12 cellular contexts compared by ENCODE assay signal in the genomic region with DNA sequence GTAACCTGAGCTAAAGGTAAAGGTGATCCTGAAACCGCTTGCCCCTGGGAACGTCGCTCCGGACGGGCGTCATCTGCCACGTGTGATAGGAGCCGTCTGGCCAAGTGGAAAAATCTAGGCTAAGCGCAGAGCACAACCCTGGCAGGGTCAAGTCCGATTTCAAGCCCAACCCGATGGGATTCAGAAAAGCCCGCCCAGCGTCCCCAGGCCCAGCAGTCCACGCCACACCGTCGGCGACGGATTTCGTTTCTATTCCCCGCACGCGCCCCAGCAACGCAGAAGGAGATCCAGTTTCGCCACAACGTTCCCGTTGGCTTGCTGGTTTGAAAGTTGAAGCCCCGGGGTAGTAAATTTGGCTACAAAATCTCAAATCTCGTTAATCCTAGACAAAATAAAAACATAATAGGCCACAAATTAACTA. TPM values are rescaled to one million over a fixed set of nuclear protein-coding genes. Genes with fewer than 3 reads are reported as not detected.
A peak's percentile ranks its signal among the peaks of the same experiment; 100 is the strongest.
DNase-seq lines count a peak whose midpoint lies in the region; ATAC-seq and TF ChIP-seq lines count a peak whose summit lies in the region.
"Had no signal": no experiment of that assay in that cellular context is flagged by ENCODE, and none has a peak within 500 bp of the region (broad histone marks: within the 10 kb centered on the region; RNA-seq: fewer than 3 reads in every experiment).

No MANE protein-coding gene starts in this region.

- peaks cover 90% of the 10 kb centered on the region for H3K27me3 ChIP-seq in adipocyte (replicated peaks; ENCODE audit: control insufficient read depth, insufficient read depth, low read length)
- H3K27me3 ChIP-seq in fibroblast of lung (ENCODE audit: control insufficient read depth, insufficient read depth, low read length) = peaks cover 69% of the 10 kb centered on the region
- H3K27me3 ChIP-seq in suprapubic skin = peaks cover 17% of the 10 kb centered on the region
- H3K27me3 ChIP-seq: SJSA1 had no signal

- TF ChIP-seq POLR2A in suprapubic skin (IDR thresholded peaks at IDR 0.05) = no peak

- H2AFZ ChIP-seq in fibroblast of lung (ENCODE audit: low read length) = no peak overlapping the region

- H3K9ac ChIP-seq in adipocyte (ENCODE audit: low read length) = no peak overlapping the region
- no peak overlapping the region for H3K9ac ChIP-seq in fibroblast of lung (ENCODE audit: insufficient read depth, low read length)

- no peaks in the 10 kb centered on the region for H4K20me1 ChIP-seq in fibroblast of lung (ENCODE audit: control insufficient read depth, extremely low read depth, insufficient read depth, low read length)

- no peaks in the 10 kb centered on the region for H3K36me3 ChIP-seq in adipocyte (ENCODE audit: control insufficient read depth, insufficient read depth, low read length, severe bottlenecking)
- no peaks in the 10 kb centered on the region for H3K36me3 ChIP-seq in fibroblast of lung (ENCODE audit: control insufficient read depth, insufficient read depth, low read length)
- no peaks in the 10 kb centered on the region for H3K36me3 ChIP-seq in suprapubic skin
- H3K36me3 ChIP-seq: SJSA1 had no signal

- DNase-seq in adipocyte (ENCODE audit: low read depth) (no peak), fibroblast of lung (ENCODE audit: low read depth in 2 of 2) (no peak), mesothelial cell of epicardium (ENCODE audit: low spot score in 2 of 2, unreplicated experiment in 2 of 2) (peak in 1 of 2 experiments; percentile 43), suprapubic skin (ENCODE audit: low spot score in 2 of 2) (no peak), kidney glomerular epithelial cell (lab: John Stamatoyannopoulos, UW) (no peak), inferior parietal cortex (ENCODE audit: extremely low spot score) (no peak)
- DNase-seq: activated CD4-positive, alpha-beta T cell treated with anti-CD3 and anti-CD28 coated beads, Interleukin-2, amount 10 ng/mL, durations not matched to agents 7 days and 5 days; DMS79; NCI-H2171 treated with DMSO at 0.1 percent for 48 hours had no signal

- H3K9me3 Mint-ChIP-seq in mesothelial cell of epicardium = no peaks in the 10 kb centered on the region
- H3K9me3 Mint-ChIP-seq: activated CD4-positive, alpha-beta T cell treated with anti-CD3 and anti-CD28 coated beads, Interleukin-2, amount 10 ng/mL, durations not matched to agents 7 days and 5 days had no signal

- H3K4me3 ChIP-seq in adipocyte (ENCODE audit: low read length) = peak overlapping the region; percentile 77
- H3K4me3 ChIP-seq in fibroblast of lung (replicated peaks in 1 of 4; ENCODE audit: control extremely low read depth in 1 of 4, insufficient read depth in 1 of 4, low read depth in 3 of 4, low read length in 4 of 4) = no peak overlapping the region
- H3K4me3 ChIP-seq in suprapubic skin = peak overlapping the region; percentile 61
- H3K4me3 ChIP-seq: SJSA1 had no signal

- no peaks in the 10 kb centered on the region for H3K36me3 Mint-ChIP-seq in mesothelial cell of epicardium

- H3K27ac ChIP-seq in fibroblast of lung (ENCODE audit: insufficient read depth, low read length) = no peak overlapping the region
- H3K27ac ChIP-seq in suprapubic skin = peak overlapping the region; percentile 88
- H3K27ac ChIP-seq: SJSA1 had no signal

- TF ChIP-seq EP300 in suprapubic skin (IDR thresholded peaks at IDR 0.05) = no peak

- peaks cover 32% of the 10 kb centered on the region for H3K27me3 Mint-ChIP-seq in mesothelial cell of epicardium (ENCODE audit: low read depth)
- H3K27me3 Mint-ChIP-seq: activated CD4-positive, alpha-beta T cell treated with anti-CD3 and anti-CD28 coated beads, Interleukin-2, amount 10 ng/mL, durations not matched to agents 7 days and 5 days had no signal

- no peak for TF ChIP-seq CTCF in fibroblast of lung (conservative IDR thresholded peaks at IDR 0.05 in 1 of 2, IDR thresholded peaks at IDR 0.05 in 1 of 2; ENCODE audit: low read depth in 1 of 2, low read length in 2 of 2)
- no peak for TF ChIP-seq CTCF in mesothelial cell of epicardium (IDR thresholded peaks at IDR 0.05; ENCODE audit: unreplicated experiment)
- TF ChIP-seq CTCF in suprapubic skin (IDR thresholded peaks at IDR 0.05) = no peak

- H3K4me1 Mint-ChIP-seq in mesothelial cell of epicardium = peaks cover 54% of the 10 kb centered on the region

- WGBS in suprapubic skin = 49% methylated on average over 28 of the region's 28 CpGs

- H3K27ac Mint-ChIP-seq in mesothelial cell of epicardium = peak overlapping the region; percentile 96
- H3K27ac Mint-ChIP-seq: activated CD4-positive, alpha-beta T cell treated with anti-CD3 and anti-CD28 coated beads, Interleukin-2, amount 10 ng/mL, durations not matched to agents 7 days and 5 days had no signal

- no peaks in the 10 kb centered on the region for H3K9me3 ChIP-seq in adipocyte (ENCODE audit: control insufficient read depth, low read length)
- H3K9me3 ChIP-seq in fibroblast of lung (ENCODE audit: control insufficient read depth, insufficient read depth, low read depth, low read length) = no peaks in the 10 kb centered on the region
- H3K9me3 ChIP-seq in suprapubic skin = no peaks in the 10 kb centered on the region
- H3K9me3 ChIP-seq: SJSA1 had no signal

- H3K4me2 ChIP-seq in fibroblast of lung (ENCODE audit: extremely low read depth, insufficient read depth, low read length) = peak overlapping the region; percentile 74

- H3K79me2 ChIP-seq in fibroblast of lung (ENCODE audit: control insufficient read depth, insufficient read depth, low read length) = no peaks in the 10 kb centered on the region

- ATAC-seq in HG02678 (IDR thresholded peaks at IDR 0.05; ENCODE audit: unreplicated experiment) = no peak
- ATAC-seq: HCT116 had no signal

- H3K4me1 ChIP-seq in adipocyte (ENCODE audit: control insufficient read depth, insufficient read depth, low read length) (peaks cover 41% of the 10 kb centered on the region), fibroblast of lung (ENCODE audit: control insufficient read depth, extremely low read depth, insufficient read depth, low read length) (no peaks in the 10 kb centered on the region), suprapubic skin (peaks cover 74% of the 10 kb centered on the region)

- H3K4me3 Mint-ChIP-seq in mesothelial cell of epicardium = peak overlapping the region; percentile 71
- H3K4me3 Mint-ChIP-seq: activated CD4-positive, alpha-beta T cell treated with anti-CD3 and anti-CD28 coated beads, Interleukin-2, amount 10 ng/mL, durations not matched to agents 7 days and 5 days had no signal

RNA-seq across cellular contexts. Expression of a gene that starts 32.4 kb away (rescaled TPM):
- total RNA-seq in fibroblast of lung (36.3 and 56.0 TPM in 2 replicates), mesothelial cell of epicardium (213 to 237 TPM (median 230 TPM) in 3 replicates), suprapubic skin (100 to 1,000 TPM in 2 of 4 donors, 10 to 100 TPM in 2; 90.4 to 204 (median 112) TPM)
- polyA plus RNA-seq in fibroblast of lung = 29.3 and 46.5 TPM in 2 replicates
- 17.0 and 20.4 TPM in 2 replicates for polyA plus RNA-seq in fibroblast of lung (2012)
- 69.4 and 157 TPM in 2 replicates for polyA minus RNA-seq in fibroblast of lung (ENCODE audit: low replicate concordance)
- total RNA-seq: activated CD4-positive, alpha-beta T cell treated with anti-CD3 and anti-CD28 coated beads, Interleukin-2, amount 10 ng/mL, durations not matched to agents 7 days and 5 days had no signal

Comparison
In these comparisons a context has a peak if more than half of its experiments do, and no peak if none do; other contexts are left out.
1. H3K4me3 ChIP-seq: peak in adipocyte (single experiment) and suprapubic skin (single experiment); none in fibroblast of lung (0 of 4).